ENCODE assay signal across 1 cellular context in genomic region chr7:30755384-30756154, GRCh38.
TF ChIP-seq lines count a peak whose summit lies in the region.

No MANE protein-coding gene starts in this region.

TF ChIP-seq in HepG2, 621 proteins besides CTCF, POLR2A, EP300 and RAD21:
- no peak for TF ChIP-seq KLF11 (CRISPR knock-in tag; IDR thresholded peaks at IDR 0.05)
- TF ChIP-seq ZMYM4 (CRISPR knock-in tag; IDR thresholded peaks at IDR 0.05): no peak
- no peak for TF ChIP-seq ZNF567 (CRISPR knock-in tag; IDR thresholded peaks at IDR 0.05; ENCODE audit: borderline replicate concordance)
- TF ChIP-seq CBX1 (IDR thresholded peaks at IDR 0.05; ENCODE audit: low read depth): no peak
- no peak for TF ChIP-seq NKX3-1 (CRISPR knock-in tag; IDR thresholded peaks at IDR 0.05)
- TF ChIP-seq MNT (IDR thresholded peaks at IDR 0.05): no peak
